Comparison of ENCODE assay signal across 8 cellular contexts in the genomic region with DNA sequence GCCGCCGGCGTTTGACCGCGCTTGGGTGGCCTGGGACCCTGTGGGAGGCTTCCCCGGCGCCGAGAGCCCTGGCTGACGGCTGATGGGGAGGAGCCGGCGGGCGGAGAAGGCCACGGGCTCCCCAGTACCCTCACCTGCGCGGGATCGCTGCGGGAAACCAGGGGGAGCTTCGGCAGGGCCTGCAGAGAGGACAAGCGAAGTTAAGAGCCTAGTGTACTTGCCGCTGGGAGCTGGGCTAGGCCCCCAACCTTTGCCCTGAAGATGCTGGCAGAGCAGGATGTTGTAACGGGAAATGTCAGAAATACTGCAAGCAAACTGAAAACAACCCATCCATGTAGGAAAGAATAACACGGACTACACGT. TPM values are rescaled to one million over a fixed set of nuclear protein-coding genes. Genes with fewer than 3 reads are reported as not detected.
DNase-seq lines count a peak whose midpoint lies in the region; ATAC-seq and TF ChIP-seq lines count a peak whose summit lies in the region.
"Not testable (repeated sequence)": the region's sequence is repeated elsewhere in the genome, so short reads cannot be mapped to it uniquely, and the experiment has no call there.

No MANE protein-coding gene starts in this region.

- H3K27me3 ChIP-seq in CD4-positive, alpha-beta T cell (ENCODE audit: control insufficient read depth, insufficient read depth, low read length); SJCRH30; hepatocyte; neuron (ENCODE audit: insufficient read depth, low read length); testis: not testable (repeated sequence)
- peaks cover 19% of the 10 kb centered on the region for H3K27me3 ChIP-seq in ectodermal cell (ENCODE audit: control insufficient read depth, insufficient read depth, low read length, poor library complexity, severe bottlenecking)

- intact Hi-C loops in CD4-positive, alpha-beta T cell (cut with DNase I, micrococcal nuclease); testis (cut with DNase I; ENCODE audit: low total_unique reads): not testable (repeated sequence)

- H3K9me3 ChIP-seq in CD4-positive, alpha-beta T cell (ENCODE audit: control insufficient read depth, low read length); SJCRH30 (replicated peaks); ectodermal cell (ENCODE audit: control insufficient read depth, low read length); hepatocyte (ENCODE audit: low read depth); neuron (ENCODE audit: low read length); testis: not testable (repeated sequence)

- H3K36me3 Mint-ChIP-seq in CD4-positive, alpha-beta T cell (ENCODE audit: low read depth); activated naive CD4-positive, alpha-beta T cell treated with anti-CD3 and anti-CD28 coated beads, Interleukin-2, amount 50 U/mL, for 24 hours: not testable (repeated sequence)

- peak overlapping the region; percentile 88 for H3K27ac Mint-ChIP-seq in CD4-positive, alpha-beta T cell
- peak overlapping the region; percentile 94 for H3K27ac Mint-ChIP-seq in activated naive CD4-positive, alpha-beta T cell treated with anti-CD3 and anti-CD28 coated beads, Interleukin-2, amount 50 U/mL, for 24 hours

- H2AFZ ChIP-seq in hepatocyte; neuron (ENCODE audit: low read depth, low read length): not testable (repeated sequence)

- H3K9me3 Mint-ChIP-seq in CD4-positive, alpha-beta T cell; activated naive CD4-positive, alpha-beta T cell treated with anti-CD3 and anti-CD28 coated beads, Interleukin-2, amount 50 U/mL, for 24 hours: not testable (repeated sequence)

- H3K4me2 ChIP-seq in hepatocyte: peak overlapping the region; percentile 80

- not testable (repeated sequence) for DNase-seq in CD4-positive, alpha-beta T cell; SJCRH30; hepatocyte (ENCODE audit: low spot score); testis

- not testable (repeated sequence) for H3K36me3 ChIP-seq in SJCRH30; ectodermal cell (ENCODE audit: control insufficient read depth, insufficient read depth, low read length); hepatocyte (replicated peaks; ENCODE audit: insufficient read depth, low read depth); neuron (ENCODE audit: insufficient read depth, low read length); testis (ENCODE audit: low read depth, missing control alignments)

- peak overlapping the region; percentile 50 for H3K27ac ChIP-seq in CD4-positive, alpha-beta T cell (ENCODE audit: low read depth, low read length)
- H3K27ac ChIP-seq in SJCRH30; ectodermal cell (ENCODE audit: insufficient read depth, low read depth, low read length, poor library complexity, severe bottlenecking): not testable (repeated sequence)
- H3K27ac ChIP-seq in hepatocyte (peak overlapping the region; percentile 92), testis (peak overlapping the region; percentile 65 to 91)

- 6% methylated on average over 2 of the region's 23 CpGs; no CpG with 5 or more reads in 1 of the 2 experiments for WGBS in ectodermal cell, 2 experiments
- 0% methylated on average over 3 of the region's 23 CpGs for whole genome bisulfite sequencing in hepatocyte (ENCODE audit: low lambda C conversion rate, missing lambda C conversion rate)
- WGBS in testis, 2 donors: 0% methylated on average over 3 of the region's 23 CpGs

- peak overlapping the region; percentile 42 for H3K4me3 ChIP-seq in SJCRH30
- H3K4me3 ChIP-seq in ectodermal cell (ENCODE audit: insufficient read depth, low read depth, low read length): peak overlapping the region; percentile 30
- not testable (repeated sequence) for H3K4me3 ChIP-seq in hepatocyte
- peak overlapping the region; percentile 51 for H3K4me3 ChIP-seq in neuron (ENCODE audit: low read length)
- peak overlapping the region; percentile 63 to 65 for H3K4me3 ChIP-seq in testis

- peak overlapping the region; percentile 79 for H3K4me3 Mint-ChIP-seq in CD4-positive, alpha-beta T cell
- peak overlapping the region; percentile 82 for H3K4me3 Mint-ChIP-seq in activated naive CD4-positive, alpha-beta T cell treated with anti-CD3 and anti-CD28 coated beads, Interleukin-2, amount 50 U/mL, for 24 hours

- CTCF ChIA-PET in CD4-positive, alpha-beta T cell (lab: Charles Lee): not testable (repeated sequence)

- TF ChIP-seq CTCF in CD4-positive, alpha-beta T cell (IDR thresholded peaks at IDR 0.05); hepatocyte (IDR thresholded peaks at IDR 0.05; ENCODE audit: poor library complexity); testis (IDR thresholded peaks at IDR 0.05): not testable (repeated sequence)

- peaks cover 21% of the 10 kb centered on the region for H3K4me1 Mint-ChIP-seq in CD4-positive, alpha-beta T cell (ENCODE audit: low read depth)
- peaks cover 14% of the 10 kb centered on the region for H3K4me1 Mint-ChIP-seq in activated naive CD4-positive, alpha-beta T cell treated with anti-CD3 and anti-CD28 coated beads, Interleukin-2, amount 50 U/mL, for 24 hours

- not testable (repeated sequence) for TF ChIP-seq POLR2A in testis (IDR thresholded peaks at IDR 0.05)

- POLR2A ChIA-PET in CD4-positive, alpha-beta T cell (lab: Charles Lee): not testable (repeated sequence)

- H3K4me1 ChIP-seq in SJCRH30; ectodermal cell (ENCODE audit: control insufficient read depth, insufficient read depth, low read length); hepatocyte (ENCODE audit: insufficient read depth); neuron (ENCODE audit: insufficient read depth, low read length); testis: not testable (repeated sequence)

- not testable (repeated sequence) for H3K9me2 ChIP-seq in hepatocyte (replicated peaks; ENCODE audit: insufficient read depth)

- not testable (repeated sequence) for H4K20me1 ChIP-seq in hepatocyte (ENCODE audit: insufficient read depth, poor library complexity, severe bottlenecking)

- peak; percentile 32 for ATAC-seq in CD4-positive, alpha-beta T cell (ENCODE audit: poor library complexity)
- peak; percentile 25 for ATAC-seq in HG02610 (IDR thresholded peaks at IDR 0.05; ENCODE audit: unreplicated experiment)

- not testable (repeated sequence) for H3K27me3 Mint-ChIP-seq in CD4-positive, alpha-beta T cell; activated naive CD4-positive, alpha-beta T cell treated with anti-CD3 and anti-CD28 coated beads, Interleukin-2, amount 50 U/mL, for 24 hours

- H3K79me2 ChIP-seq in hepatocyte: not testable (repeated sequence)

RNA-seq across cellular contexts. Expression of a gene that starts 26.0 kb away (rescaled TPM):
- 1 to 10 TPM; 1.9 to 2.8 TPM for total RNA-seq in CD4-positive, alpha-beta T cell
- not detected in 2 replicates for total RNA-seq in SJCRH30 (2014; rRNA removed; shearing (Covaris generic))
- polyA plus RNA-seq in ectodermal cell (2013, experiment 1 of 4): not detected
- polyA plus RNA-seq in ectodermal cell (2013, experiment 2 of 4): not detected
- polyA plus RNA-seq in ectodermal cell (2013, experiment 3 of 4): not detected
- polyA plus RNA-seq in ectodermal cell (2013, experiment 4 of 4): not detected
- total RNA-seq in hepatocyte: 1.3 TPM in 1 of 2 replicates, not detected in the other
- not detected in 2 replicates for polyA plus RNA-seq in hepatocyte
- 10 to 100 TPM in 1 of 2 donors, 1 to 10 TPM in 1; 7.2 to 17.6 TPM for total RNA-seq in testis
- 8.7 TPM for polyA plus RNA-seq in testis (ENCODE audit: insufficient read depth, low read depth, low replicate concordance)
